ENCODE assay signal across 19 cellular contexts in genomic region chr17:29216181-29216580, GRCh38. TPM values are rescaled to one million over a fixed set of nuclear protein-coding genes. Genes with fewer than 3 reads are reported as not detected.
A peak's percentile ranks its signal among the peaks of the same experiment; 100 is the strongest.
DNase-seq lines count a peak whose midpoint lies in the region; ATAC-seq, FAIRE-seq and TF ChIP-seq lines count a peak whose summit lies in the region.
"Had no signal": no experiment of that assay in that cellular context is flagged by ENCODE, and none has a peak within 500 bp of the region (broad histone marks: within the 10 kb centered on the region; RNA-seq: fewer than 3 reads in every experiment).

No MANE protein-coding gene starts in this region.

- H3K27ac ChIP-seq in GM12878 (ENCODE audit: control insufficient read depth, insufficient read depth): no peak overlapping the region
- peak overlapping the region; percentile 67 for H3K27ac ChIP-seq in keratinocyte (ENCODE audit: control insufficient read depth, insufficient read depth, low read length)
- H3K27ac ChIP-seq: C4-2B, HL-60 had no signal

- BruUV-seq in GM12878 (replicated peaks; lab: Mats Ljungman, UMichigan): no TSS peak

- 32% methylated on average over 6 of the region's 6 CpGs for WGBS in GM12878 (ENCODE audit: insufficient coverage, insufficient replicate concordance, low lambda C conversion rate, missing lambda C conversion rate)

- H3K9me3 ChIP-seq in GM12878 (replicated peaks; ENCODE audit: control insufficient read depth, insufficient read depth, low read length): no peaks in the 10 kb centered on the region
- H3K9me3 ChIP-seq in keratinocyte (ENCODE audit: control insufficient read depth, low read depth, low read length): no peaks in the 10 kb centered on the region
- H3K9me3 ChIP-seq: BE2C had no signal

- dilution Hi-C loops in keratinocyte (cut with MboI; ENCODE audit: extremely low pct_ligation_motif_present, low sequenced_read_pairs): no loop called here

- no peak; the same call in 1 of the 3 replicates for ATAC-seq in GM12878
- no peak for ATAC-seq in HG03469 (IDR thresholded peaks at IDR 0.05; ENCODE audit: unreplicated experiment)

- intact Hi-C loops in GM12878 (cut with micrococcal nuclease; ENCODE audit: unreplicated experiment): no loop called here

- peak; percentile 10 for DNase-seq in GM12865 (ENCODE audit: low read depth)
- DNase-seq in MV-4-11 (lab: John Stamatoyannopoulos, UW): peak; percentile 52
- no peak for DNase-seq in GM12878 (ENCODE audit: low read depth, low spot score)
- DNase-seq in keratinocyte (ENCODE audit: low read depth, low spot score): no peak
- DNase-seq in GM13977 (ENCODE audit: low spot score): no peak
- no peak for DNase-seq in ecto neural progenitor cell (ENCODE audit: low spot score)
- DNase-seq: BE2C; CD4-positive, alpha-beta memory T cell; COR-L47; DMS153; DMS79 treated with DMSO at 0.1 percent for 48 hours; HFFc6 had no signal

- RAD21 ChIA-PET in GM12878 (lab: Charles Lee; ENCODE audit: unreplicated experiment): interaction anchor here (0.7 to 9.7 kb wide), 5 partner anchors 9 to 154 kb away, joined by 3 to 182 read pairs (median 4); partner anchors contain the start of gene MYO18A

- H3K9ac ChIP-seq in GM12878 (ENCODE audit: control insufficient read depth, insufficient read depth, low read length): no peak overlapping the region
- no peak overlapping the region for H3K9ac ChIP-seq in keratinocyte (ENCODE audit: control insufficient read depth, extremely low read depth, insufficient read depth, low read length)

- H3K27me3 ChIP-seq in GM12878 (replicated peaks in 1 of 2; ENCODE audit: control insufficient read depth in 2 of 2, insufficient read depth in 2 of 2, low read length in 1 of 2) (no peaks in the 10 kb centered on the region), keratinocyte (ENCODE audit: control insufficient read depth, extremely low read depth, insufficient read depth, low read length) (no peaks in the 10 kb centered on the region)
- H3K27me3 ChIP-seq: BE2C had no signal

- TF ChIP-seq POLR2A in GM12878 (IDR thresholded peaks at IDR 0.05; ENCODE audit: low read depth, low read length): no peak

- H2AFZ ChIP-seq in GM12878 (ENCODE audit: control insufficient read depth, low read depth, low read length) (no peak overlapping the region), keratinocyte (ENCODE audit: control insufficient read depth, low read length) (no peak overlapping the region)

- TF ChIP-seq RAD21 in GM12878 (IDR thresholded peaks at IDR 0.05; ENCODE audit: insufficient read depth, low read depth, low read length): no peak

- H3K4me2 ChIP-seq in GM12878 (ENCODE audit: control insufficient read depth, insufficient read depth) (no peak overlapping the region), keratinocyte (ENCODE audit: control insufficient read depth, extremely low read depth, insufficient read depth, low read depth, low read length) (peak overlapping the region; percentile 82)

- CTCF ChIA-PET in GM12878 (lab: Yijun Ruan, JAX): interaction anchor here (0.7 to 12.4 kb wide), 10 partner anchors 9 to 250 kb away, joined by 3 to 358 read pairs (median 4); no protein-coding TSS in a partner anchor

- no peak for TF ChIP-seq CTCF in GM12865 (IDR thresholded peaks at IDR 0.05; ENCODE audit: insufficient read depth, low read depth, low read length, missing control alignments)
- no peak for TF ChIP-seq CTCF in GM12878 (IDR thresholded peaks at IDR 0.05 in 2 of 3, conservative IDR thresholded peaks at IDR 0.05 in 1 of 3; ENCODE audit: control insufficient read depth in 2 of 3, extremely low read depth in 1 of 3, insufficient read depth in 1 of 3, low read depth in 3 of 3, low read length in 3 of 3)
- no peak for TF ChIP-seq CTCF in keratinocyte (optimal IDR thresholded peaks at IDR 0.05 in 1 of 3, IDR thresholded peaks at IDR 0.05 in 1 of 3, conservative IDR thresholded peaks at IDR 0.05 in 1 of 3; ENCODE audit: extremely low read depth in 1 of 3, insufficient read depth in 2 of 3, low read length in 3 of 3)
- no peak for TF ChIP-seq CTCF in GM13977 (IDR thresholded peaks at IDR 0.05; ENCODE audit: extremely low read depth, insufficient read depth, missing control alignments)

- POLR2A ChIA-PET in GM12878 (lab: Charles Lee): interaction anchor here (0.7 kb wide), 1 partner anchor 19 kb away, joined by 3 read pairs; no protein-coding TSS in a partner anchor

- H3K79me2 ChIP-seq in GM12878 (ENCODE audit: control insufficient read depth, insufficient read depth, low read length) (no peaks in the 10 kb centered on the region), keratinocyte (ENCODE audit: control insufficient read depth, insufficient read depth, low read length) (no peaks in the 10 kb centered on the region)

- SMC1A ChIA-PET in GM12878 (lab: Charles Lee; ENCODE audit: uncharacterized antibody, unreplicated experiment): interaction anchor here (1.0 to 7.4 kb wide), 3 partner anchors 11 to 75 kb away, joined by 4 to 150 read pairs (median 24); no protein-coding TSS in a partner anchor

- no peak for TF ChIP-seq EP300 in GM12878 (IDR thresholded peaks at IDR 0.05; ENCODE audit: borderline replicate concordance in 1 of 2, control insufficient read depth in 1 of 2, low read depth in 2 of 2, low read length in 2 of 2)

- H3K4me3 ChIP-seq in GM12865 (ENCODE audit: low read depth, low read length): no peak overlapping the region
- H3K4me3 ChIP-seq in GM12878: no peak overlapping the region
- no peak overlapping the region for H3K4me3 ChIP-seq in keratinocyte (ENCODE audit: control insufficient read depth in 2 of 3, extremely low read depth in 1 of 3, insufficient read depth in 2 of 3, low read depth in 1 of 3, low read length in 3 of 3)

- H4K20me1 ChIP-seq in GM12878 (ENCODE audit: control insufficient read depth, insufficient read depth) (no peaks in the 10 kb centered on the region), keratinocyte (ENCODE audit: control insufficient read depth, extremely low read depth, insufficient read depth, low read length) (no peaks in the 10 kb centered on the region)

- H3K4me1 ChIP-seq in GM12878 (ENCODE audit: control insufficient read depth, insufficient read depth, low read length): no peaks in the 10 kb centered on the region
- H3K4me1 ChIP-seq in keratinocyte (ENCODE audit: control insufficient read depth, extremely low read depth, insufficient read depth, low read length): peaks cover 53% of the 10 kb centered on the region

- in situ Hi-C loops in GM12878 (cut with MboI) (no loop called here), GM13977 (cut with MboI; ENCODE audit: low pct_unique_long_range_greater_than_20kb, low sequenced_read_pairs, unreplicated experiment) (no loop called here)

- H3K9me1 ChIP-seq in keratinocyte (ENCODE audit: control insufficient read depth, extremely low read depth, insufficient read depth, low read length): no peaks in the 10 kb centered on the region

- no peak for FAIRE-seq in GM12878 (lab: Jason Lieb, UNC)
- FAIRE-seq in keratinocyte (lab: Jason Lieb, UNC): peak; percentile 13
- FAIRE-seq: A204.1, D721Med, G401.6 had no signal

- H3K36me3 ChIP-seq in GM12878 (ENCODE audit: control insufficient read depth in 2 of 2, insufficient read depth in 2 of 2, low read length in 1 of 2) (no peaks in the 10 kb centered on the region), keratinocyte (ENCODE audit: control insufficient read depth in 2 of 2, extremely low read depth in 1 of 2, insufficient read depth in 2 of 2, low read length in 2 of 2) (no peaks in the 10 kb centered on the region)
- H3K36me3 ChIP-seq: BE2C had no signal

RNA-seq across cellular contexts. Expression of gene CRYBA1, which starts 30.5 kb away (rescaled TPM):
- not detected in 2 replicates for total RNA-seq in GM12878 (2013; cell fraction: nucleolus; rRNA removed)
- total RNA-seq in GM12878 (2014; rRNA removed) (not detected in 2 replicates), GM12878 (2014; rRNA removed; fragmentation: Illumina TruSeq; extraction: Trizol) (not detected in 2 replicates), GM12878 (2021) (not detected in 2 replicates)
- not detected for polyA plus RNA-seq in GM12878 (2011; ENCODE audit: low read depth)
- polyA plus RNA-seq in GM12878 (2011; rRNA removed) (not detected in 2 replicates), GM12878 (2014; fragmentation: Illumina TruSeq; extraction: Trizol) (not detected in 2 replicates), GM12878 (2014; fragmentation: Nextera tagmentation; extraction: Ambion mirVana) (not detected), GM12878 (2014; rRNA removed) (not detected in 2 replicates), GM12878 (2016; fragmentation: Nextera tagmentation; extraction: Ambion mirVana) (not detected), keratinocyte (not detected in 3 replicates)
- not detected in 2 replicates for polyA plus RNA-seq in GM12878 (2011; cell fraction: cytosol; rRNA removed)
- not detected in 2 replicates for polyA plus RNA-seq in GM12878 (2011; cell fraction: nucleus; rRNA removed)
- not detected in 2 replicates for polyA plus RNA-seq in GM12878 (2012)
- polyA minus RNA-seq in GM12878 (2011; rRNA and poly(A)+ RNA removed): not detected in 2 replicates
- not detected in 2 replicates for polyA minus RNA-seq in GM12878 (2011; cell fraction: cytosol; rRNA and poly(A)+ RNA removed)
- not detected in 2 replicates for polyA minus RNA-seq in GM12878 (2011; cell fraction: nucleus; rRNA and poly(A)+ RNA removed)
- not detected for polyA plus RNA-seq in keratinocyte (2011; ENCODE audit: low read depth)
- polyA plus RNA-seq in keratinocyte (2011; cell fraction: cytosol; rRNA removed): not detected in 2 replicates
- polyA plus RNA-seq in keratinocyte (2011; cell fraction: nucleus; rRNA removed): not detected in 2 replicates
- polyA plus RNA-seq in keratinocyte (2012; ENCODE audit: low replicate concordance): not detected in 2 replicates
- not detected in 3 replicates for polyA minus RNA-seq in keratinocyte
- not detected for polyA minus RNA-seq in keratinocyte (2011; cell fraction: cytosol; rRNA and poly(A)+ RNA removed)
- polyA minus RNA-seq in keratinocyte (2011; cell fraction: nucleus; rRNA and poly(A)+ RNA removed): not detected in 2 replicates
- total RNA-seq: CD4-positive, alpha-beta memory T cell; H4 had no signal
- polyA plus RNA-seq: CD4-positive, alpha-beta memory T cell had no signal

RNA-seq across cellular contexts. Expression of gene MYO18A, which starts 36.0 kb away (rescaled TPM):
- 128 and 136 TPM in 2 replicates for total RNA-seq in GM12878 (2013; cell fraction: nucleolus; rRNA removed)
- 42.8 and 43.5 TPM in 2 replicates for total RNA-seq in GM12878 (2014; rRNA removed)
- total RNA-seq in GM12878 (2014; rRNA removed; fragmentation: Illumina TruSeq; extraction: Trizol): 21.5 and 24.4 TPM in 2 replicates
- total RNA-seq in GM12878 (2021): 60.9 and 66.0 TPM in 2 replicates
- 33.0 TPM for polyA plus RNA-seq in GM12878 (2011; ENCODE audit: low read depth)
- polyA plus RNA-seq in GM12878 (2011; rRNA removed): 4.6 and 9.8 TPM in 2 replicates
- polyA plus RNA-seq in GM12878 (2011; cell fraction: cytosol; rRNA removed): 10.8 and 17.4 TPM in 2 replicates
- polyA plus RNA-seq in GM12878 (2011; cell fraction: nucleus; rRNA removed): 55.4 and 69.1 TPM in 2 replicates
- polyA plus RNA-seq in GM12878 (2012): 41.6 and 45.2 TPM in 2 replicates
- 23.0 and 31.3 TPM in 2 replicates for polyA plus RNA-seq in GM12878 (2014; fragmentation: Illumina TruSeq; extraction: Trizol)
- 1 to 10 TPM; 2.9 to 3.9 TPM for polyA plus RNA-seq in GM12878 (2014; fragmentation: Nextera tagmentation; extraction: Ambion mirVana)
- 31.2 and 42.9 TPM in 2 replicates for polyA plus RNA-seq in GM12878 (2014; rRNA removed)
- polyA plus RNA-seq in GM12878 (2016; fragmentation: Nextera tagmentation; extraction: Ambion mirVana): 10 to 100 TPM; 23.2 to 24.6 TPM
- 22.6 and 34.3 TPM in 2 replicates for polyA minus RNA-seq in GM12878 (2011; rRNA and poly(A)+ RNA removed)
- polyA minus RNA-seq in GM12878 (2011; cell fraction: cytosol; rRNA and poly(A)+ RNA removed): 11.6 and 18.6 TPM in 2 replicates
- polyA minus RNA-seq in GM12878 (2011; cell fraction: nucleus; rRNA and poly(A)+ RNA removed): 38.1 and 52.6 TPM in 2 replicates
- polyA plus RNA-seq in keratinocyte: 18.4 to 26.6 TPM (median 20.0 TPM) in 3 replicates
- 132 TPM for polyA plus RNA-seq in keratinocyte (2011; ENCODE audit: low read depth)
- polyA plus RNA-seq in keratinocyte (2011; cell fraction: cytosol; rRNA removed): 13.5 and 22.0 TPM in 2 replicates
- 129 and 141 TPM in 2 replicates for polyA plus RNA-seq in keratinocyte (2011; cell fraction: nucleus; rRNA removed)
- polyA plus RNA-seq in keratinocyte (2012; ENCODE audit: low replicate concordance): 70.9 and 78.4 TPM in 2 replicates
- polyA minus RNA-seq in keratinocyte: 43.5 to 142 TPM (median 64.0 TPM) in 3 replicates
- polyA minus RNA-seq in keratinocyte (2011; cell fraction: cytosol; rRNA and poly(A)+ RNA removed): 32.6 TPM
- polyA minus RNA-seq in keratinocyte (2011; cell fraction: nucleus; rRNA and poly(A)+ RNA removed): 71.2 and 113 TPM in 2 replicates

Comparison
In these comparisons a context has a peak if more than half of its experiments do, and no peak if none do; other contexts are left out.
1. DNase-seq: peak in GM12865 (single experiment) and MV-4-11 (single experiment); none in GM12878 (single experiment), keratinocyte (single experiment), GM13977 (single experiment) and ecto neural progenitor cell (single experiment).